8 cellular contexts compared by ENCODE assay signal in genomic region chr6:159720708-159721107, GRCh38. TPM values are rescaled to one million over a fixed set of nuclear protein-coding genes. Genes with fewer than 3 reads are reported as not detected.
A peak's percentile ranks its signal among the peaks of the same experiment; 100 is the strongest.
DNase-seq lines count a peak whose midpoint lies in the region; ATAC-seq and TF ChIP-seq lines count a peak whose summit lies in the region.

No MANE protein-coding gene starts in this region.

- H3K4me3 ChIP-seq in cardiac muscle cell, result no peak overlapping the region
- H3K4me3 ChIP-seq in Loucy (ENCODE audit: low read length, poor library complexity, severe bottlenecking), result no peak overlapping the region

- no peaks in the 10 kb centered on the region for H3K9me2 ChIP-seq in Loucy (replicated peaks; ENCODE audit: low read depth, low read length)

- no peak overlapping the region for H3K4me3 Mint-ChIP-seq in activated CD8-positive, alpha-beta T cell treated with anti-CD3 and anti-CD28 coated beads, Interleukin-2, amount 10 ng/mL, durations not matched to agents 7 days and 5 days
- no peak overlapping the region for H3K4me3 Mint-ChIP-seq in immature natural killer cell

- H3F3A ChIP-seq in Loucy (ENCODE audit: low read depth), result no peaks in the 10 kb centered on the region

- H3K9me3 ChIP-seq in cardiac muscle cell (ENCODE audit: low read depth), result no peaks in the 10 kb centered on the region
- peaks cover 5% of the 10 kb centered on the region; the same call in 1 of the 2 replicates for H3K9me3 ChIP-seq in Loucy (ENCODE audit: insufficient read depth, low read depth, low read length)

- TF ChIP-seq CTCF in cardiac muscle cell (IDR thresholded peaks at IDR 0.05; ENCODE audit: low read depth, low read length) (peak; percentile 36), Loucy (conservative IDR thresholded peaks at IDR 0.05; ENCODE audit: low read length) (peak; percentile 55)

- peaks cover 17% of the 10 kb centered on the region for H3K4me1 Mint-ChIP-seq in activated CD8-positive, alpha-beta T cell treated with anti-CD3 and anti-CD28 coated beads, Interleukin-2, amount 10 ng/mL, durations not matched to agents 7 days and 5 days (ENCODE audit: low read depth)
- peaks cover 3 to 11% of the 10 kb centered on the region in 2 donors for H3K4me1 Mint-ChIP-seq in immature natural killer cell

- peaks cover 26% of the 10 kb centered on the region for H3K36me3 Mint-ChIP-seq in activated CD8-positive, alpha-beta T cell treated with anti-CD3 and anti-CD28 coated beads, Interleukin-2, amount 10 ng/mL, durations not matched to agents 7 days and 5 days (ENCODE audit: low read depth)
- H3K36me3 Mint-ChIP-seq in immature natural killer cell, result peaks cover 4 to 5% (median 5%) of the 10 kb centered on the region in 3 donors

- H3K9me3 Mint-ChIP-seq in activated CD8-positive, alpha-beta T cell treated with anti-CD3 and anti-CD28 coated beads, Interleukin-2, amount 10 ng/mL, durations not matched to agents 7 days and 5 days (ENCODE audit: insufficient read depth), result peaks cover 8% of the 10 kb centered on the region
- peaks cover 0 to 2% (median 0%) of the 10 kb centered on the region in 6 donors for H3K9me3 Mint-ChIP-seq in immature natural killer cell

- POLR2A ChIA-PET in activated CD8-positive, alpha-beta T cell treated with anti-CD3 and anti-CD28 coated beads, Interleukin-2, amount 10 ng/mL, durations not matched to agents 7 days and 5 days (lab: Charles Lee), result interaction anchor here (1.2 kb wide), 1 partner anchor 9 kb away, joined by 4 read pairs; no protein-coding TSS in a partner anchor

- intact Hi-C loops in Right ventricle myocardium superior (cut with DNase I), result no loop called here

- H3K36me3 ChIP-seq in cardiac muscle cell, result no peaks in the 10 kb centered on the region
- no peaks in the 10 kb centered on the region for H3K36me3 ChIP-seq in Loucy (ENCODE audit: insufficient read depth, low read length)

- CTCF ChIA-PET in activated CD8-positive, alpha-beta T cell treated with anti-CD3 and anti-CD28 coated beads, Interleukin-2, amount 10 ng/mL, durations not matched to agents 7 days and 5 days (lab: Charles Lee), result interaction anchor here (0.6 to 1.6 kb wide), 12 partner anchors 9 to 735 kb away, joined by 3 to 7 read pairs (median 3); partner anchors contain the start of gene MRPL18

- H3K79me2 ChIP-seq in Loucy (ENCODE audit: insufficient read depth, low read length), result peaks cover 35% of the 10 kb centered on the region

- no peak overlapping the region for H3K27ac Mint-ChIP-seq in activated CD8-positive, alpha-beta T cell treated with anti-CD3 and anti-CD28 coated beads, Interleukin-2, amount 10 ng/mL, durations not matched to agents 7 days and 5 days
- H3K27ac Mint-ChIP-seq in immature natural killer cell, result no peak overlapping the region

- no peak overlapping the region for H3K27ac ChIP-seq in cardiac muscle cell

- no peaks in the 10 kb centered on the region for H4K20me1 ChIP-seq in Loucy (ENCODE audit: insufficient read depth, low read length, poor library complexity, severe bottlenecking)

- ATAC-seq in Right ventricle myocardium superior (ENCODE audit: poor library complexity), result no peak
- peak; percentile 65 for ATAC-seq in activated CD8-positive, alpha-beta T cell treated with anti-CD3 and anti-CD28 coated beads, Interleukin-2, amount 10 ng/mL, durations not matched to agents 7 days and 5 days
- ATAC-seq in HG02678 (IDR thresholded peaks at IDR 0.05; ENCODE audit: unreplicated experiment), result no peak

- DNase-seq in cardiac muscle cell (ENCODE audit: low read depth in 1 of 2, low spot score in 1 of 2), result peak; percentile 34 to 44
- DNase-seq in Right ventricle myocardium superior, result no peak
- peak; percentile 69 for DNase-seq in activated CD8-positive, alpha-beta T cell treated with anti-CD3 and anti-CD28 coated beads, Interleukin-2, amount 10 ng/mL, durations not matched to agents 7 days and 5 days
- peak; percentile 27 to 32 (median 30) for DNase-seq in immature natural killer cell
- DNase-seq in NCI-H1694 (lab: John Stamatoyannopoulos, UW), result no peak
- no peak for DNase-seq in NOMO-1 treated with dmso at 0.1 percent for 144 hours (lab: John Stamatoyannopoulos, UW; ENCODE audit: unreplicated experiment)

- no peaks in the 10 kb centered on the region for H3K27me3 Mint-ChIP-seq in activated CD8-positive, alpha-beta T cell treated with anti-CD3 and anti-CD28 coated beads, Interleukin-2, amount 10 ng/mL, durations not matched to agents 7 days and 5 days (ENCODE audit: low read depth)
- no peaks in the 10 kb centered on the region for H3K27me3 Mint-ChIP-seq in immature natural killer cell (ENCODE audit: low read depth in 3 of 3)

- H2AFZ ChIP-seq in Loucy (ENCODE audit: low read length), result no peak overlapping the region

- H3K27me3 ChIP-seq in cardiac muscle cell (no peaks in the 10 kb centered on the region), Loucy (ENCODE audit: insufficient read depth, low read length, poor library complexity, severe bottlenecking) (no peaks in the 10 kb centered on the region)

- H3K9ac ChIP-seq in Loucy (ENCODE audit: low read depth, low read length, poor library complexity, severe bottlenecking), result no peak overlapping the region

- H3K4me2 ChIP-seq in Loucy (ENCODE audit: low read depth, low read length, poor library complexity, severe bottlenecking), result no peak overlapping the region

- peaks cover under 1% of the 10 kb centered on the region for H3K4me1 ChIP-seq in cardiac muscle cell (ENCODE audit: low read depth)
- H3K4me1 ChIP-seq in Loucy (ENCODE audit: insufficient read depth, low read length, poor library complexity, severe bottlenecking), result peaks cover under 1% of the 10 kb centered on the region

RNA-seq across cellular contexts. Expression of gene WTAP, which starts 6.6 kb away (rescaled TPM):
- 56.9 and 64.2 TPM in 2 replicates for total RNA-seq in cardiac muscle cell
- 68.0 and 70.9 TPM in 2 replicates for polyA plus RNA-seq in cardiac muscle cell
- 40.1 TPM for total RNA-seq in Right ventricle myocardium superior
- total RNA-seq in activated CD8-positive, alpha-beta T cell treated with anti-CD3 and anti-CD28 coated beads, Interleukin-2, amount 10 ng/mL, durations not matched to agents 7 days and 5 days, result 100 to 1,000 TPM; 111 to 113 TPM
- polyA plus RNA-seq in immature natural killer cell, result 100 to 1,000 TPM; 145 to 169 (median 150) TPM

RNA-seq across cellular contexts. Expression of gene SOD2, which starts 27.7 kb away (rescaled TPM):
- total RNA-seq in cardiac muscle cell (172 and 176 TPM in 2 replicates), Right ventricle myocardium superior (1,058 TPM)
- polyA plus RNA-seq in cardiac muscle cell (156 and 171 TPM in 2 replicates), immature natural killer cell (10 to 100 TPM; 54.5 to 73.0 (median 54.6) TPM)
- 10 to 100 TPM; 59.1 to 66.4 TPM for total RNA-seq in activated CD8-positive, alpha-beta T cell treated with anti-CD3 and anti-CD28 coated beads, Interleukin-2, amount 10 ng/mL, durations not matched to agents 7 days and 5 days

RNA-seq across cellular contexts. Expression of gene ACAT2, which starts 41.1 kb away (rescaled TPM):
- 14.2 and 59.1 TPM in 2 replicates for total RNA-seq in cardiac muscle cell
- 45.7 and 179 TPM in 2 replicates for polyA plus RNA-seq in cardiac muscle cell
- 4.1 TPM for total RNA-seq in Right ventricle myocardium superior
- 10 to 100 TPM; 84.4 to 89.2 TPM for total RNA-seq in activated CD8-positive, alpha-beta T cell treated with anti-CD3 and anti-CD28 coated beads, Interleukin-2, amount 10 ng/mL, durations not matched to agents 7 days and 5 days
- 10 to 100 TPM; 32.7 to 57.4 (median 45.4) TPM for polyA plus RNA-seq in immature natural killer cell

Comparison
In these comparisons a context has a peak if more than half of its experiments do, and no peak if none do; other contexts are left out.
1. DNase-seq: peak in cardiac muscle cell (2 of 2), activated CD8-positive, alpha-beta T cell treated with anti-CD3 and anti-CD28 coated beads, Interleukin-2, amount 10 ng/mL, durations not matched to agents 7 days and 5 days (single experiment) and immature natural killer cell (3 of 3); none in Right ventricle myocardium superior (single experiment), NCI-H1694 (single experiment) and NOMO-1 treated with dmso at 0.1 percent for 144 hours (single experiment).